ENCODE assay signal across 15 cellular contexts in the genomic region with DNA sequence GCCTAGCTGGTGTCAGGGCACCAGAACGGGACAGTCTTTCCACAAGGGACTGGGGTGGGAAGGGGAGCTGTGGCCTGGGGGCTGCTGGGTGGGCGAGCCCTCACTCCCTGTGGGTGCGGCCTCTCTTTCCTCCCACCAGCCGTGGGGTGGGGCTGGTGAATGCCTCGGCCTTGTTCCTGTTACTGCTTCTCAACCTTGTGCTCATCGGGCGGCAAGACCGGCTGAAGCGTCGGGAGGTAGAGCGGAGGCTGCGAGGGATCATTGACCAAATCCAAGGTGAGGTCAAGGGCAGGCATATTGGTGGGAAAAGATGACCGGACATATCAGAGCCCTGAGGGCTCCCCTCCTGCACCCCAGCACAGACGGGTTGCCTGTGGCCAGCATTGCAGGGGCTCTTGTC. TPM values are rescaled to one million over a fixed set of nuclear protein-coding genes. Genes with fewer than 3 reads are reported as not detected.
DNase-seq lines count a peak whose midpoint lies in the region; ATAC-seq and TF ChIP-seq lines count a peak whose summit lies in the region.
"Had no signal": no experiment of that assay in that cellular context is flagged by ENCODE, and none has a peak within 500 bp of the region (broad histone marks: within the 10 kb centered on the region; RNA-seq: fewer than 3 reads in every experiment).

No MANE protein-coding gene starts in this region.

- H3K9me3 ChIP-seq in naive thymus-derived CD4-positive, alpha-beta T cell (ENCODE audit: control insufficient read depth in 2 of 3, low read length in 3 of 3) = no peaks in the 10 kb centered on the region
- H3K9me3 ChIP-seq in breast epithelium = no peaks in the 10 kb centered on the region

- H3K36me3 ChIP-seq in naive thymus-derived CD4-positive, alpha-beta T cell (ENCODE audit: control insufficient read depth in 2 of 3, insufficient read depth in 3 of 3, low read length in 3 of 3) = peaks cover 0 to 18% (median 0%) of the 10 kb centered on the region in 3 experiments
- no peaks in the 10 kb centered on the region for H3K36me3 ChIP-seq in breast epithelium

- no peak overlapping the region for H3K4me3 Mint-ChIP-seq in stimulated activated naive CD8-positive, alpha-beta T cell treated with anti-CD3 and anti-CD28 coated beads, Interleukin-15, Interleukin-2, amounts not matched to agents 100 ng/mL and 50 ng/mL, for 24 hours
- no peak overlapping the region for H3K4me3 Mint-ChIP-seq in activated naive CD8-positive, alpha-beta T cell treated with anti-CD3 and anti-CD28 coated beads, Interleukin-2, amount 50 U/mL, for 24 hours
- H3K4me3 Mint-ChIP-seq in naive thymus-derived CD4-positive, alpha-beta T cell = peak overlapping the region in 6 of 10 donors; percentile 33 to 85 (median 70)

- ATAC-seq in stimulated activated naive CD8-positive, alpha-beta T cell treated with anti-CD3 and anti-CD28 coated beads, Interleukin-15, Interleukin-2, amounts not matched to agents 100 U/mL and 50 U/mL, for 24 hours = no peak
- ATAC-seq in activated naive CD8-positive, alpha-beta T cell treated with anti-CD3 and anti-CD28 coated beads, Interleukin-2, amount 50 U/mL, for 24 hours = no peak
- ATAC-seq in naive thymus-derived CD4-positive, alpha-beta T cell = no peak
- no peak for ATAC-seq in GM21515 (IDR thresholded peaks at IDR 0.05; ENCODE audit: unreplicated experiment)

- POLR2A ChIA-PET in naive thymus-derived CD4-positive, alpha-beta T cell (lab: Charles Lee) = interaction anchor here (0.6 to 1.6 kb wide), 2 partner anchors 41 to 382 kb away, joined by 3 to 4 read pairs; no protein-coding TSS in a partner anchor

- peak overlapping the region; percentile 52 for H3K27ac Mint-ChIP-seq in stimulated activated naive CD8-positive, alpha-beta T cell treated with anti-CD3 and anti-CD28 coated beads, Interleukin-15, Interleukin-2, amounts not matched to agents 100 ng/mL and 50 ng/mL, for 24 hours
- peak overlapping the region; percentile 55 for H3K27ac Mint-ChIP-seq in activated naive CD8-positive, alpha-beta T cell treated with anti-CD3 and anti-CD28 coated beads, Interleukin-2, amount 50 U/mL, for 24 hours
- peak overlapping the region; percentile 55 to 98 (median 96) for H3K27ac Mint-ChIP-seq in naive thymus-derived CD4-positive, alpha-beta T cell

- no peak overlapping the region for H3K27ac ChIP-seq in naive thymus-derived CD4-positive, alpha-beta T cell (ENCODE audit: low read depth, low read length)
- no peak overlapping the region for H3K27ac ChIP-seq in breast epithelium

- H3K4me1 Mint-ChIP-seq in stimulated activated naive CD8-positive, alpha-beta T cell treated with anti-CD3 and anti-CD28 coated beads, Interleukin-15, Interleukin-2, amounts not matched to agents 100 ng/mL and 50 ng/mL, for 24 hours (ENCODE audit: low read depth) = peaks cover 23% of the 10 kb centered on the region
- H3K4me1 Mint-ChIP-seq in activated naive CD8-positive, alpha-beta T cell treated with anti-CD3 and anti-CD28 coated beads, Interleukin-2, amount 50 U/mL, for 24 hours = peaks cover 20% of the 10 kb centered on the region
- H3K4me1 Mint-ChIP-seq in naive thymus-derived CD4-positive, alpha-beta T cell = peaks cover 18 to 39% (median 25%) of the 10 kb centered on the region in 7 donors

- no peak for TF ChIP-seq POLR2A in breast epithelium (IDR thresholded peaks at IDR 0.05)

- no peak for DNase-seq in stimulated activated naive CD8-positive, alpha-beta T cell treated with anti-CD3 and anti-CD28 coated beads, Interleukin-15, Interleukin-2, amounts not matched to agents 100 U/mL and 50 U/mL, for 24 hours
- DNase-seq in activated naive CD8-positive, alpha-beta T cell treated with anti-CD3 and anti-CD28 coated beads, Interleukin-2, amount 50 U/mL, for 24 hours = no peak
- DNase-seq in naive thymus-derived CD4-positive, alpha-beta T cell = no peak
- no peak for DNase-seq in breast epithelium (ENCODE audit: low spot score in 2 of 2)
- no peak for DNase-seq in stimulated activated CD4-positive, alpha-beta T cell treated with anti-CD3 and anti-CD28 coated beads, Interleukin-2, amount 100 ng/mL, for 24 hours
- DNase-seq in Kasumi-1 (lab: John Stamatoyannopoulos, UW) = no peak
- DNase-seq: activated CD8-positive, alpha-beta memory T cell treated with anti-CD3 and anti-CD28 coated beads for 24 hours; DMS 273 treated with DMSO at 0.1 percent for 48 hours; IMR-90; MV-4-11; NCI-H2081; NCI-H524 treated with DMSO at 0.1 percent for 48 hours; stimulated activated naive CD4-positive, alpha-beta T cell had no signal

- H3K9me3 Mint-ChIP-seq in stimulated activated naive CD8-positive, alpha-beta T cell treated with anti-CD3 and anti-CD28 coated beads, Interleukin-15, Interleukin-2, amounts not matched to agents 100 ng/mL and 50 ng/mL, for 24 hours = no peaks in the 10 kb centered on the region
- H3K9me3 Mint-ChIP-seq in activated naive CD8-positive, alpha-beta T cell treated with anti-CD3 and anti-CD28 coated beads, Interleukin-2, amount 50 U/mL, for 24 hours = no peaks in the 10 kb centered on the region
- H3K9me3 Mint-ChIP-seq in naive thymus-derived CD4-positive, alpha-beta T cell = no peaks in the 10 kb centered on the region

- intact Hi-C loops in naive thymus-derived CD4-positive, alpha-beta T cell (cut with micrococcal nuclease) = no loop called here
- intact Hi-C loops in breast epithelium (cut with DNase I; ENCODE audit: low total_unique reads) = no loop called here

- H3K27me3 ChIP-seq in naive thymus-derived CD4-positive, alpha-beta T cell (ENCODE audit: control insufficient read depth in 2 of 2, insufficient read depth in 2 of 2, low read length in 2 of 2) = no peaks in the 10 kb centered on the region
- no peaks in the 10 kb centered on the region for H3K27me3 ChIP-seq in breast epithelium

- peaks cover 9% of the 10 kb centered on the region for H3K36me3 Mint-ChIP-seq in stimulated activated naive CD8-positive, alpha-beta T cell treated with anti-CD3 and anti-CD28 coated beads, Interleukin-15, Interleukin-2, amounts not matched to agents 100 ng/mL and 50 ng/mL, for 24 hours (ENCODE audit: low read depth)
- H3K36me3 Mint-ChIP-seq in activated naive CD8-positive, alpha-beta T cell treated with anti-CD3 and anti-CD28 coated beads, Interleukin-2, amount 50 U/mL, for 24 hours (ENCODE audit: low read depth) = peaks cover 3% of the 10 kb centered on the region
- peaks cover 0 to 18% (median 11%) of the 10 kb centered on the region in 5 donors for H3K36me3 Mint-ChIP-seq in naive thymus-derived CD4-positive, alpha-beta T cell

- CTCF ChIA-PET in naive thymus-derived CD4-positive, alpha-beta T cell (lab: Charles Lee) = no interaction called here

- peaks cover 16 to 25% of the 10 kb centered on the region in 2 donors for H3K4me1 ChIP-seq in naive thymus-derived CD4-positive, alpha-beta T cell (ENCODE audit: control insufficient read depth in 2 of 2, insufficient read depth in 2 of 2, low read length in 2 of 2)
- no peaks in the 10 kb centered on the region for H3K4me1 ChIP-seq in breast epithelium

- no peak overlapping the region for H3K4me3 ChIP-seq in naive thymus-derived CD4-positive, alpha-beta T cell (ENCODE audit: low read length)
- H3K4me3 ChIP-seq in breast epithelium = no peak overlapping the region

- no peak for TF ChIP-seq CTCF in breast epithelium (IDR thresholded peaks at IDR 0.05)

- no peaks in the 10 kb centered on the region for H3K27me3 Mint-ChIP-seq in stimulated activated naive CD8-positive, alpha-beta T cell treated with anti-CD3 and anti-CD28 coated beads, Interleukin-15, Interleukin-2, amounts not matched to agents 100 ng/mL and 50 ng/mL, for 24 hours
- H3K27me3 Mint-ChIP-seq in activated naive CD8-positive, alpha-beta T cell treated with anti-CD3 and anti-CD28 coated beads, Interleukin-2, amount 50 U/mL, for 24 hours = no peaks in the 10 kb centered on the region
- no peaks in the 10 kb centered on the region for H3K27me3 Mint-ChIP-seq in naive thymus-derived CD4-positive, alpha-beta T cell

RNA-seq across cellular contexts. Expression of gene CASKIN2, which starts 29.2 kb away (rescaled TPM):
- total RNA-seq in naive thymus-derived CD4-positive, alpha-beta T cell = 1 to 10 TPM in 2 of 5 experiments, under 1 TPM in 3; 0.22 to 1.2 (median 0.92) TPM
- polyA plus RNA-seq in naive thymus-derived CD4-positive, alpha-beta T cell = under 1 TPM in 1 of 2 donors, not detected in 1; 0.28 TPM
- total RNA-seq in breast epithelium = 10 to 100 TPM in 2 of 3 donors, 1 to 10 TPM in 1; 10.0 to 23.3 (median 14.6) TPM

RNA-seq across cellular contexts. Expression of gene TMEM94, which starts 29.7 kb away (rescaled TPM):
- 10 to 100 TPM; 74.1 to 97.2 (median 81.9) TPM for total RNA-seq in naive thymus-derived CD4-positive, alpha-beta T cell
- 10 to 100 TPM; 11.7 to 27.2 TPM for polyA plus RNA-seq in naive thymus-derived CD4-positive, alpha-beta T cell
- 10 to 100 TPM; 45.1 to 62.5 (median 51.1) TPM for total RNA-seq in breast epithelium

RNA-seq across cellular contexts. Expression of gene TSEN54, which starts 30.2 kb away (rescaled TPM):
- 10 to 100 TPM; 36.2 to 62.9 (median 56.0) TPM for total RNA-seq in naive thymus-derived CD4-positive, alpha-beta T cell
- 10 to 100 TPM; 64.6 to 85.0 TPM for polyA plus RNA-seq in naive thymus-derived CD4-positive, alpha-beta T cell
- total RNA-seq in breast epithelium = 10 to 100 TPM; 18.4 to 34.7 (median 31.2) TPM

RNA-seq across cellular contexts. Expression of gene LLGL2, which starts 39.3 kb away (rescaled TPM):
- 10 to 100 TPM; 22.4 to 55.7 (median 33.7) TPM for total RNA-seq in naive thymus-derived CD4-positive, alpha-beta T cell
- 10 to 100 TPM in 1 of 2 donors, 1 to 10 TPM in 1; 9.2 to 12.8 TPM for polyA plus RNA-seq in naive thymus-derived CD4-positive, alpha-beta T cell
- 10 to 100 TPM in 2 of 3 donors, 1 to 10 TPM in 1; 4.6 to 60.2 (median 52.4) TPM for total RNA-seq in breast epithelium

Comparison
In these comparisons a context has a peak if more than half of its experiments do, and no peak if none do; other contexts are left out.
1. H3K4me3 Mint-ChIP-seq: peak in naive thymus-derived CD4-positive, alpha-beta T cell (6 of 10); none in stimulated activated naive CD8-positive, alpha-beta T cell treated with anti-CD3 and anti-CD28 coated beads, Interleukin-15, Interleukin-2, amounts not matched to agents 100 ng/mL and 50 ng/mL, for 24 hours (single experiment) and activated naive CD8-positive, alpha-beta T cell treated with anti-CD3 and anti-CD28 coated beads, Interleukin-2, amount 50 U/mL, for 24 hours (single experiment).
2. RNA of gene CASKIN2, which starts 29.2 kb away (total RNA-seq): 10.0 to 23.3 TPM in breast epithelium; 0.22 to 1.2 TPM in naive thymus-derived CD4-positive, alpha-beta T cell; every median in the first group is over 4 times any median in the second.
3. Peak in every context shown above with its lines, with median percentiles within 50 percentile points of each other: H3K27ac Mint-ChIP-seq.